ENCODE assay signal across 8 cellular contexts in genomic region chr15:40064231-40064894, GRCh38. TPM values are rescaled to one million over a fixed set of nuclear protein-coding genes. Genes with fewer than 3 reads are reported as not detected.
DNase-seq lines count a peak whose midpoint lies in the region; ATAC-seq and TF ChIP-seq lines count a peak whose summit lies in the region.

No MANE protein-coding gene starts in this region.

- H3K27ac Mint-ChIP-seq in activated T-cell treated with anti-CD3 and anti-CD28 coated beads, Interleukin-2, amount 50 U/mL, for 72 hours: no peak overlapping the region
- H3K27ac Mint-ChIP-seq in nephron progenitor cell: peak overlapping the region; percentile 52

- no peaks in the 10 kb centered on the region for H3K9me2 ChIP-seq in SU-DHL-6 (replicated peaks; ENCODE audit: insufficient read depth, low read length)

- H3K36me3 ChIP-seq in SU-DHL-6 (ENCODE audit: low read length): no peaks in the 10 kb centered on the region
- H3K36me3 ChIP-seq in testis (ENCODE audit: low read depth, missing control alignments): no peaks in the 10 kb centered on the region

- peaks cover 28% of the 10 kb centered on the region for H3K4me1 Mint-ChIP-seq in activated T-cell treated with anti-CD3 and anti-CD28 coated beads, Interleukin-2, amount 50 U/mL, for 72 hours (ENCODE audit: low read depth)
- H3K4me1 Mint-ChIP-seq in nephron progenitor cell: peaks cover 42% of the 10 kb centered on the region

- no peaks in the 10 kb centered on the region for H4K20me1 ChIP-seq in SU-DHL-6 (ENCODE audit: low read depth, low read length)

- H3K27ac ChIP-seq in SU-DHL-6 (ENCODE audit: low read depth, low read length) (peak overlapping the region; percentile 90), testis (no peak overlapping the region)

- WGBS in testis, 2 donors: 91 to 93% methylated on average over 7 to 8 of the region's 8 CpGs

- peak overlapping the region; percentile 53 for H3K4me2 ChIP-seq in SU-DHL-6 (ENCODE audit: low read depth, low read length, poor library complexity, severe bottlenecking)

- peaks cover 58% of the 10 kb centered on the region for H3F3A ChIP-seq in SU-DHL-6 (ENCODE audit: insufficient read depth)

- H3K27me3 Mint-ChIP-seq in activated T-cell treated with anti-CD3 and anti-CD28 coated beads, Interleukin-2, amount 50 U/mL, for 72 hours (ENCODE audit: low read depth): no peaks in the 10 kb centered on the region
- H3K27me3 Mint-ChIP-seq in nephron progenitor cell (ENCODE audit: low read depth, poor library complexity): no peaks in the 10 kb centered on the region

- TF ChIP-seq CTCF in SU-DHL-6 (IDR thresholded peaks at IDR 0.05; ENCODE audit: insufficient read depth, low read length, poor library complexity, severe bottlenecking): no peak
- TF ChIP-seq CTCF in nephron progenitor cell (IDR thresholded peaks at IDR 0.05): no peak
- TF ChIP-seq CTCF in testis (IDR thresholded peaks at IDR 0.05): no peak

- no peaks in the 10 kb centered on the region for H3K27me3 ChIP-seq in SU-DHL-6 (ENCODE audit: low read length)
- H3K27me3 ChIP-seq in testis: no peaks in the 10 kb centered on the region

- no peaks in the 10 kb centered on the region for H3K9me3 Mint-ChIP-seq in activated T-cell treated with anti-CD3 and anti-CD28 coated beads, Interleukin-2, amount 50 U/mL, for 72 hours
- H3K9me3 Mint-ChIP-seq in nephron progenitor cell: no peaks in the 10 kb centered on the region

- peak in 1 of 2 donors; percentile 29 for DNase-seq in activated T-cell treated with anti-CD3 and anti-CD28 coated beads, Interleukin-2, amount 50 U/mL, for 72 hours
- no peak for DNase-seq in activated T-cell treated with anti-CD3 and anti-CD28 coated beads, Interleukin-2, amount 50 U/mL, for 48 hours
- no peak for DNase-seq in nephron progenitor cell
- no peak for DNase-seq in testis
- DNase-seq in NCI-H748 (lab: John Stamatoyannopoulos, UW; ENCODE audit: unreplicated experiment): no peak
- DNase-seq in stimulated activated naive CD4-positive, alpha-beta T cell treated with Interleukin-2 at 50 U/mL for 16 hours (lab: John Stamatoyannopoulos, UW): no peak

- no peak for TF ChIP-seq POLR2A in testis (IDR thresholded peaks at IDR 0.05)

- H3K9me3 ChIP-seq in SU-DHL-6 (ENCODE audit: insufficient read depth, low read length) (no peaks in the 10 kb centered on the region), testis (no peaks in the 10 kb centered on the region)

- H3K4me3 ChIP-seq in SU-DHL-6 (ENCODE audit: insufficient read depth, low read length, poor library complexity, severe bottlenecking) (peak overlapping the region; percentile 20), testis (no peak overlapping the region)

- H3K4me1 ChIP-seq in testis: peaks cover 10% of the 10 kb centered on the region

- H2AFZ ChIP-seq in SU-DHL-6 (ENCODE audit: low read depth, low read length, severe bottlenecking): no peak overlapping the region

- ATAC-seq in activated T-cell treated with anti-CD3 and anti-CD28 coated beads, Interleukin-2, amount 50 U/mL, for 72 hours (replicated peaks in 1 of 2): peak; percentile 61 to 76
- ATAC-seq in HG03025 (IDR thresholded peaks at IDR 0.05; ENCODE audit: low FRiP score, unreplicated experiment): peak; percentile 57

- H3K4me3 Mint-ChIP-seq in activated T-cell treated with anti-CD3 and anti-CD28 coated beads, Interleukin-2, amount 50 U/mL, for 72 hours: peak overlapping the region; percentile 31 to 47
- H3K4me3 Mint-ChIP-seq in nephron progenitor cell: no peak overlapping the region

- intact Hi-C loops in testis (cut with DNase I; ENCODE audit: low total_unique reads): no loop called here

- no peaks in the 10 kb centered on the region for H3K79me2 ChIP-seq in SU-DHL-6 (ENCODE audit: insufficient read depth, low read length)

- H3K9ac ChIP-seq in SU-DHL-6 (ENCODE audit: low read length): peak overlapping the region; percentile 55

- peaks cover 0 to 2% of the 10 kb centered on the region in 2 donors for H3K36me3 Mint-ChIP-seq in activated T-cell treated with anti-CD3 and anti-CD28 coated beads, Interleukin-2, amount 50 U/mL, for 72 hours (ENCODE audit: insufficient read depth in 2 of 2)
- H3K36me3 Mint-ChIP-seq in nephron progenitor cell (ENCODE audit: low read depth): no peaks in the 10 kb centered on the region

RNA-seq across cellular contexts. Expression of gene SRP14, which starts 25.4 kb away (rescaled TPM):
- total RNA-seq in activated T-cell treated with anti-CD3 and anti-CD28 coated beads, Interleukin-2, amount 50 U/mL, for 72 hours: 100 to 1,000 TPM; 102 to 117 TPM
- 100 to 1,000 TPM; 277 to 410 TPM for total RNA-seq in testis
- 359 TPM for polyA plus RNA-seq in testis (ENCODE audit: insufficient read depth, low read depth, low replicate concordance)

RNA-seq across cellular contexts. Expression of gene BMF, which starts 44.3 kb away (rescaled TPM):
- 10 to 100 TPM; 23.7 to 25.9 TPM for total RNA-seq in activated T-cell treated with anti-CD3 and anti-CD28 coated beads, Interleukin-2, amount 50 U/mL, for 72 hours
- 1 to 10 TPM; 6.9 to 7.7 TPM for total RNA-seq in testis
- polyA plus RNA-seq in testis (ENCODE audit: insufficient read depth, low read depth, low replicate concordance): 4.9 TPM
